15 cellular contexts compared by ENCODE assay signal in the genomic region with DNA sequence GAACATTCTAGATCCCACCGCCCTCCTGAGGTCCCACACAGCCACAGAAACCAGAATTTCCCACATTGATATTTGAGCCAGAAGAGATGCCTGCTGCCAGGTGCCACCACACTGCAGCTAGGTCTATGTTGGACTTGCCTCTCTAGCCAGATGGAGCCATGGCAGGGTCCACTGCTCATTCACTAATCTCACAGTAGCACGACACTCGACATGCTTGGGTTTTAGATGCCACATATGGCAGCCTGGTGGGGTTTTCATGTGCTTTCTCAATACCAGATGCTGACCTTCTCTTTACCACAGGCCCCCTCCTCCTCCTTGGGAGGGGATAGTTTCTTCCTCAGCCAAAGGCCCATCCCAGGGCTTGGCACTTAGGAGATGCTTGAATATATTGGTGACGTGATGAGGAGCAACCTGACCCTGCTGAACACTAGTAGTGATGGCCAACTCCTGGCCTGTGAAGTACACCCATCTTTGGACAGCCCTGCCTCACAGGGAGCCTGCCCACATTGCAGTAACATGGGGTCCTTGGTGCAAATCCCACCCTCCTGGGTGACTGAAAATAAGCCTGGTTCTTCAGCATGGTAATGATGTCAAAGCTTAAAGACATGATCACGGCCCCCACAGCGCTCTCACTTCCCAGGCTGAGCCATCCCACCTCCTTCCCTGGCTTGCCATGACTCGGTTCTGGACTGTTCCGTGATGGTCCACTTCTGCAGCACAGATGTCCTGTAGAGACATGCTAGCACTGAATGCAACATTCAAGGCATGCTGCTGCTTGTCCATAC.
"Had no signal": no experiment of that assay in that cellular context is flagged by ENCODE, and none has a peak within 500 bp of the region (broad histone marks: within the 10 kb centered on the region; RNA-seq: fewer than 3 reads in every experiment).

No MANE protein-coding gene starts in this region.

- H3K27me3 ChIP-seq: brain microvascular endothelial cell, heart left ventricle, neural progenitor cell, ovary, tibial artery, uterus had no signal

- H3K4me3 ChIP-seq: heart left ventricle, lung, neural progenitor cell, ovary, tibial artery, uterus had no signal

- H3K9me3 ChIP-seq: uterus had no signal

- ATAC-seq: activated CD8-positive, alpha-beta T cell treated with anti-CD3 and anti-CD28 coated beads for 36 hours; heart left ventricle; left cardiac atrium; stimulated activated effector memory CD8-positive, alpha-beta T cell treated with anti-CD3 and anti-CD28 coated beads, Interleukin-12 subunit alpha, Interleukin-12 subunit beta, amount 100 ng/mL, for 72 hours had no signal

- H3K4me1 ChIP-seq: neural progenitor cell, uterus had no signal

- H2AFZ ChIP-seq: neural progenitor cell had no signal

- DNase-seq: activated CD8-positive, alpha-beta T cell treated with anti-CD3 and anti-CD28 coated beads for 36 hours; anterior cingulate cortex; brain microvascular endothelial cell; effector memory CD4-positive, alpha-beta T cell; foreskin melanocyte; heart left ventricle; left cardiac atrium; naive B cell; tibial artery; WERI-Rb-1 had no signal

- H3K36me3 ChIP-seq: brain microvascular endothelial cell, heart left ventricle, neural progenitor cell, ovary, uterus, WERI-Rb-1 had no signal

- H3K27ac ChIP-seq: brain microvascular endothelial cell, heart left ventricle, neural progenitor cell, ovary, tibial artery, uterus, WERI-Rb-1 had no signal

- H3K9ac ChIP-seq: neural progenitor cell had no signal

- H3K4me2 ChIP-seq: neural progenitor cell had no signal
